Comparison of ENCODE assay signal across 29 cellular contexts in the genomic region with DNA sequence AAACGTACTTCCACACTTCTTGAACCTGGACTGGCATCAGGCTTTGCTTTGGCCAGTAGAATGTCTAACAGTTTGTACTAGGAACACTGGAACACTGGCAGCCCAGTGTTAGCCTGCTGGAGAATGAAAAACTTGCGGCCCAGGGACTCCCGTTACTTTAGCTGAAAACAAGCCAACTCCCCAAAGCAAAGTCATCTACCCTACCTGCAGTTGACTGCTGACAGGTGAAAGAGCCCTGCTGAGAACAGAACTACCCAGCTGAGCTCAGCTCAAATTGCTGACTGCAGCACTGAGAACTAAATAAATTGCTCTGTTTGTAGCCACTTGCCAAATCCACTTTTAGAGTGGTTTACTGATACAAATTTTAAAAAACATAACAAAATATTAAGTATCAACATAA.
"Had no signal": no experiment of that assay in that cellular context is flagged by ENCODE, and none has a peak within 500 bp of the region (broad histone marks: within the 10 kb centered on the region; RNA-seq: fewer than 3 reads in every experiment).

No MANE protein-coding gene starts in this region.

- H3K27ac ChIP-seq: gastroesophageal sphincter, pancreas, right atrium auricular region, stomach, thyroid gland, upper lobe of left lung, vagina had no signal

- H3K27me3 ChIP-seq: gastroesophageal sphincter, pancreas, right atrium auricular region, stomach, thyroid gland, upper lobe of left lung, vagina had no signal

- H3K4me3 Mint-ChIP-seq: activated CD4-positive, alpha-beta T cell treated with anti-CD3 and anti-CD28 coated beads for 36 hours; activated naive CD4-positive, alpha-beta T cell treated with anti-CD3 and anti-CD28 coated beads, Interleukin-2, amount 10 ng/mL, durations not matched to agents 7 days and 5 days; activated T-helper 1 cell treated with anti-CD3 and anti-CD28 coated beads, Interleukin-12 subunit alpha, Interleukin-12 subunit beta, Interleukin-2, Interleukin-4 antibody, amounts not matched to agents 30 ng/mL and 10 ng/mL and 1 ng/mL, durations not matched to agents 14 hours and 24 hours and 36 hours; effector memory CD8-positive, alpha-beta T cell; naive thymus-derived CD8-positive, alpha-beta T cell; neural crest cell; stimulated activated naive B cell treated with anti-CD40 and anti-IgM and Interleukin-4, amounts not matched to agents 10 μg/mL and 1 μg/mL and 100 μg/mL, for 72 hours; T-helper 2 cell treated with Interferon-gamma antibody and Interleukin-4, amounts not matched to agents 5 μg/mL and 100 μg/mL, for 36 hours had no signal

- H3K4me1 Mint-ChIP-seq: activated CD4-positive, alpha-beta T cell treated with anti-CD3 and anti-CD28 coated beads for 36 hours; activated naive CD4-positive, alpha-beta T cell treated with anti-CD3 and anti-CD28 coated beads, Interleukin-2, amount 10 ng/mL, durations not matched to agents 7 days and 5 days; naive thymus-derived CD8-positive, alpha-beta T cell; stimulated activated naive B cell treated with anti-CD40 and anti-IgM and Interleukin-4, amounts not matched to agents 10 μg/mL and 1 μg/mL and 100 μg/mL, for 72 hours had no signal

- H3K4me1 ChIP-seq: gastroesophageal sphincter, pancreas, right atrium auricular region, stomach, thyroid gland, upper lobe of left lung, vagina had no signal

- H3K4me3 ChIP-seq: gastroesophageal sphincter, pancreas, right atrium auricular region, smooth muscle cell, stomach, thyroid gland, upper lobe of left lung, vagina had no signal

- DNase-seq: activated CD4-positive, alpha-beta T cell treated with anti-CD3 and anti-CD28 coated beads for 36 hours; activated CD4-positive, alpha-beta T cell treated with anti-CD3 and anti-CD28 coated beads, Interleukin-2, amount 50 U/mL, for 4 hours; activated CD4-positive, CD25-positive, alpha-beta regulatory T cell; activated CD8-positive, alpha-beta memory T cell treated with anti-CD3 and anti-CD28 coated beads for 24 hours; activated gamma-delta T cell; activated naive CD4-positive, alpha-beta T cell treated with anti-CD3 and anti-CD28 coated beads, Interleukin-2, amount 10 ng/mL, durations not matched to agents 7 days and 5 days; amniotic stem cell; caudate nucleus; cortex of kidney; effector memory CD8-positive, alpha-beta T cell; head of caudate nucleus; hippocampal formation; midbrain; naive thymus-derived CD8-positive, alpha-beta T cell; nucleus accumbens; pancreas; stimulated activated CD4-positive, alpha-beta T cell treated with anti-CD3 and anti-CD28 coated beads, Interleukin-2, amount 100 ng/mL, for 24 hours; stimulated activated naive B cell treated with anti-CD40 and anti-IgM and Interleukin-4, amounts not matched to agents 10 μg/mL and 1 μg/mL and 100 μg/mL, for 72 hours; stomach; T-helper 1 cell; thyroid gland; upper lobe of left lung had no signal

- H3K27ac Mint-ChIP-seq: activated CD4-positive, alpha-beta T cell treated with anti-CD3 and anti-CD28 coated beads for 36 hours; activated naive CD4-positive, alpha-beta T cell treated with anti-CD3 and anti-CD28 coated beads, Interleukin-2, amount 10 ng/mL, durations not matched to agents 7 days and 5 days; activated T-helper 1 cell treated with anti-CD3 and anti-CD28 coated beads, Interleukin-12 subunit alpha, Interleukin-12 subunit beta, Interleukin-2, Interleukin-4 antibody, amounts not matched to agents 30 ng/mL and 10 ng/mL and 1 ng/mL, durations not matched to agents 14 hours and 24 hours and 36 hours; effector memory CD8-positive, alpha-beta T cell; naive thymus-derived CD8-positive, alpha-beta T cell; stimulated activated naive B cell treated with anti-CD40 and anti-IgM and Interleukin-4, amounts not matched to agents 10 μg/mL and 1 μg/mL and 100 μg/mL, for 72 hours; T-helper 2 cell treated with Interferon-gamma antibody and Interleukin-4, amounts not matched to agents 5 μg/mL and 100 μg/mL, for 36 hours had no signal

- H3K9me3 ChIP-seq: gastroesophageal sphincter, pancreas, right atrium auricular region, thyroid gland, upper lobe of left lung, vagina had no signal

- H3K36me3 Mint-ChIP-seq: activated naive CD4-positive, alpha-beta T cell treated with anti-CD3 and anti-CD28 coated beads, Interleukin-2, amount 10 ng/mL, durations not matched to agents 7 days and 5 days; naive thymus-derived CD8-positive, alpha-beta T cell; stimulated activated naive B cell treated with anti-CD40 and anti-IgM and Interleukin-4, amounts not matched to agents 10 μg/mL and 1 μg/mL and 100 μg/mL, for 72 hours had no signal

- ATAC-seq: activated CD4-positive, alpha-beta T cell treated with anti-CD3 and anti-CD28 coated beads for 36 hours; effector memory CD8-positive, alpha-beta T cell; gastroesophageal sphincter; naive thymus-derived CD8-positive, alpha-beta T cell; pancreas; stimulated activated naive B cell treated with anti-CD40 and anti-IgM and Interleukin-4, amounts not matched to agents 10 μg/mL and 1 μg/mL and 100 μg/mL, for 72 hours had no signal

- H3K27me3 Mint-ChIP-seq: activated CD4-positive, alpha-beta T cell treated with anti-CD3 and anti-CD28 coated beads for 36 hours; activated naive CD4-positive, alpha-beta T cell treated with anti-CD3 and anti-CD28 coated beads, Interleukin-2, amount 10 ng/mL, durations not matched to agents 7 days and 5 days; effector memory CD8-positive, alpha-beta T cell; naive thymus-derived CD8-positive, alpha-beta T cell; stimulated activated naive B cell treated with anti-CD40 and anti-IgM and Interleukin-4, amounts not matched to agents 10 μg/mL and 1 μg/mL and 100 μg/mL, for 72 hours had no signal

- H3K36me3 ChIP-seq: gastroesophageal sphincter, pancreas, right atrium auricular region, stomach, thyroid gland, upper lobe of left lung, vagina had no signal

- H3K4me2 ChIP-seq: smooth muscle cell had no signal
